23 cellular contexts compared by ENCODE assay signal in genomic region chr20:62812907-62813200, GRCh38. TPM values are rescaled to one million over a fixed set of nuclear protein-coding genes. Genes with fewer than 3 reads are reported as not detected.
"Had no signal": no experiment of that assay in that cellular context is flagged by ENCODE, and none has a peak within 500 bp of the region (broad histone marks: within the 10 kb centered on the region; RNA-seq: fewer than 3 reads in every experiment).

No MANE protein-coding gene starts in this region.

- ATAC-seq: activated CD8-positive, alpha-beta memory T cell treated with anti-CD3 and anti-CD28 coated beads, Interleukin-2, amount 10 ng/mL, durations not matched to agents 7 days and 5 days; activated T-helper 17 cell treated with anti-CD3 and anti-CD28 coated beads, Interleukin-2, amount 50 U/mL, for 72 hours; esophagus mucosa; gastrocnemius medialis; stimulated activated naive CD8-positive, alpha-beta T cell treated with anti-CD3 and anti-CD28 coated beads, Interleukin-15, Interleukin-2, amounts not matched to agents 100 U/mL and 50 U/mL, for 24 hours had no signal

- H3K9me3 Mint-ChIP-seq: activated B cell treated with CpG ODN at 0.5 μM for 24 hours; activated CD4-positive, alpha-beta memory T cell treated with anti-CD3 and anti-CD28 coated beads, Interleukin-2, amount 10 ng/mL, durations not matched to agents 7 days and 5 days; activated naive CD8-positive, alpha-beta T cell treated with anti-CD3 and anti-CD28 coated beads for 36 hours; activated T-helper 17 cell treated with anti-CD3 and anti-CD28 coated beads, Interleukin-2, amount 50 U/mL, for 72 hours; dendritic cell treated with granulocyte-macrophage colony-stimulating factor and Interleukin-4, amounts not matched to agents 40 ng/mL and 50 ng/mL, for 4 days; mesothelial cell of epicardium; nephron progenitor cell had no signal

- H3K27ac ChIP-seq: cardiac muscle cell, gastrocnemius medialis, right atrium auricular region, tibial artery had no signal

- H3K4me3 Mint-ChIP-seq: activated B cell treated with CpG ODN at 0.5 μM for 24 hours; activated CD4-positive, alpha-beta memory T cell treated with anti-CD3 and anti-CD28 coated beads, Interleukin-2, amount 10 ng/mL, durations not matched to agents 7 days and 5 days; activated CD8-positive, alpha-beta memory T cell treated with anti-CD3 and anti-CD28 coated beads, Interleukin-2, amount 10 ng/mL, durations not matched to agents 7 days and 5 days; activated naive CD8-positive, alpha-beta T cell treated with anti-CD3 and anti-CD28 coated beads for 36 hours; activated T-helper 17 cell treated with anti-CD3 and anti-CD28 coated beads, Interleukin-2, amount 50 U/mL, for 72 hours; dendritic cell treated with granulocyte-macrophage colony-stimulating factor and Interleukin-4, amounts not matched to agents 40 ng/mL and 50 ng/mL, for 4 days; mesothelial cell of epicardium; nephron progenitor cell had no signal

- H3K9me3 ChIP-seq: gastrocnemius medialis, right atrium auricular region, tibial artery had no signal

- H3K4me3 ChIP-seq: cardiac muscle cell, gastrocnemius medialis, right atrium auricular region, tibial artery had no signal

- H3K4me1 Mint-ChIP-seq: activated T-helper 17 cell treated with anti-CD3 and anti-CD28 coated beads, Interleukin-2, amount 50 U/mL, for 72 hours had no signal

- DNase-seq: activated B cell treated with CpG ODN at 0.5 μM for 24 hours; activated CD4-positive, alpha-beta memory T cell treated with anti-CD3 and anti-CD28 coated beads, Interleukin-2, amount 10 ng/mL, durations not matched to agents 7 days and 5 days; activated CD4-positive, alpha-beta T cell treated with anti-CD3 and anti-CD28 coated beads for 4 hours; activated CD8-positive, alpha-beta memory T cell treated with anti-CD3 and anti-CD28 coated beads, Interleukin-2, amount 10 ng/mL, durations not matched to agents 7 days and 5 days; activated naive CD4-positive, alpha-beta T cell; activated naive CD8-positive, alpha-beta T cell treated with anti-CD3 and anti-CD28 coated beads for 36 hours; amniotic stem cell; effector CD8-positive, alpha-beta T cell; gastrocnemius medialis; head of caudate nucleus; kidney; stimulated activated CD4-positive, alpha-beta T cell treated with anti-CD3 and anti-CD28 coated beads, Interleukin-2, amount 100 ng/mL, for 24 hours; stimulated activated naive CD8-positive, alpha-beta T cell treated with anti-CD3 and anti-CD28 coated beads, Interleukin-15, Interleukin-2, amounts not matched to agents 100 U/mL and 50 U/mL, for 24 hours; substantia nigra; T-helper 9 cell; tibial artery had no signal

- H3K27ac Mint-ChIP-seq: activated B cell treated with CpG ODN at 0.5 μM for 24 hours; activated CD4-positive, alpha-beta memory T cell treated with anti-CD3 and anti-CD28 coated beads, Interleukin-2, amount 10 ng/mL, durations not matched to agents 7 days and 5 days; activated CD8-positive, alpha-beta memory T cell treated with anti-CD3 and anti-CD28 coated beads, Interleukin-2, amount 10 ng/mL, durations not matched to agents 7 days and 5 days; activated naive CD8-positive, alpha-beta T cell treated with anti-CD3 and anti-CD28 coated beads for 36 hours; activated T-helper 17 cell treated with anti-CD3 and anti-CD28 coated beads, Interleukin-2, amount 50 U/mL, for 72 hours; dendritic cell treated with granulocyte-macrophage colony-stimulating factor and Interleukin-4, amounts not matched to agents 40 ng/mL and 50 ng/mL, for 4 days; mesothelial cell of epicardium; nephron progenitor cell had no signal

RNA-seq across cellular contexts. Expression of gene COL9A3, which starts 4.0 kb away (rescaled TPM):
- total RNA-seq: activated CD4-positive, alpha-beta memory T cell treated with anti-CD3 and anti-CD28 coated beads, Interleukin-2, amount 10 ng/mL, durations not matched to agents 7 days and 5 days; activated T-helper 17 cell treated with anti-CD3 and anti-CD28 coated beads, Interleukin-2, amount 50 U/mL, for 72 hours had no signal
